Comparison of ENCODE assay signal across 8 cellular contexts in the genomic region with DNA sequence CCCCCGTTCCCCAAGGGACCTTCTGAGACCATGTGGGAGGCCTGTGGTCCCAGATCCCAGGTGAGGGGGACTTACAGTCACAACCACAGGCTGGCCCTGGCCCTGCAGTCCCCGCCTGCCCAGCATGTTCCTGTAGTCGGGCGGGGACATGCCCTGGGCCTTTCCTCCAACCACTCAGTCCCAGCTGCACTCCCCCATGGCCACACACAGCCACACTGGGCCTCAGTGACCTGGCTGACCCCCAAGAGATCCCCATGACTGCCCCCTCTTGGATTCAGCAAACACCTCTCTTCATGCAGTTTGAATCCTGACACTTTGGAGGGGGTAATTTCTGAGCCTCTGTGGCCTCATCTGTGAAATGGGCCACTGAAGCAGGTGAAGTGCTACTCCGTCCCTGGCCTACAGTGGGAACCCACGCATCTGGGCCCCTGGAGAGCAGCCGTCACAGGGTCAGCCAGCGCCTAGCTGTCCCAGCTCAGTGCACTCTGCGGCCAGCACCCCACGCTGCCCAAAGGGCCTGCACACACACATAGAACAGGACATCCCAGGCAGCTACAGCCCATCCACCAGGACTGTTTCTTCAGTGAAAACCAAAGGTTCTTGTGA. TPM values are rescaled to one million over a fixed set of nuclear protein-coding genes. Genes with fewer than 3 reads are reported as not detected.
DNase-seq lines count a peak whose midpoint lies in the region; ATAC-seq and TF ChIP-seq lines count a peak whose summit lies in the region.

No MANE protein-coding gene starts in this region.

- no peak overlapping the region for H2BK120ac ChIP-seq in mesendoderm (ENCODE audit: low read depth, low read length)

- no peak overlapping the region for H2BK5ac ChIP-seq in mesendoderm (ENCODE audit: low read length)

- H3K4me3 ChIP-seq in mesendoderm (ENCODE audit: low read length): no peak overlapping the region
- no peak overlapping the region for H3K4me3 ChIP-seq in left ventricle myocardium inferior

- DNase-seq in activated CD4-positive, alpha-beta T cell treated with anti-CD3 and anti-CD28 coated beads, Interleukin-2, amount 10 ng/mL, durations not matched to agents 7 days and 5 days: no peak
- DNase-seq in neural crest cell (ENCODE audit: low read depth, low spot score) (no peak), mesendoderm (no peak), NCI-H774 (lab: John Stamatoyannopoulos, UW) (no peak), left ventricle myocardium inferior (no peak)
- DNase-seq in activated effector memory CD4-positive, alpha-beta T cell treated with anti-CD3 and anti-CD28 coated beads, Interleukin-2, amount 50 U/mL, for 16 hours: no peak

- no peaks in the 10 kb centered on the region for H3K9me3 ChIP-seq in left ventricle myocardium inferior (replicated peaks)

- H3K4me1 ChIP-seq in mesendoderm (ENCODE audit: control insufficient read depth, low read depth, low read length) (peaks cover 4% of the 10 kb centered on the region), left ventricle myocardium inferior (peaks cover 13% of the 10 kb centered on the region)

- H3K4me2 ChIP-seq in mesendoderm (ENCODE audit: low read length): no peak overlapping the region

- no peaks in the 10 kb centered on the region for H3K79me2 ChIP-seq in mesendoderm (ENCODE audit: control insufficient read depth, insufficient read depth, low read length)

- no peak overlapping the region for H3K18ac ChIP-seq in mesendoderm (ENCODE audit: low read length)

- no peak overlapping the region for H2AK5ac ChIP-seq in mesendoderm (ENCODE audit: low read length)

- no peaks in the 10 kb centered on the region for H3K27me3 ChIP-seq in mesendoderm (ENCODE audit: insufficient read depth, low read length, poor library complexity)
- H3K27me3 ChIP-seq in left ventricle myocardium inferior (ENCODE audit: low read depth): peaks cover 11% of the 10 kb centered on the region

- H3K4me1 Mint-ChIP-seq in activated CD4-positive, alpha-beta T cell treated with anti-CD3 and anti-CD28 coated beads, Interleukin-2, amount 10 ng/mL, durations not matched to agents 7 days and 5 days: peaks cover 17% of the 10 kb centered on the region
- peaks cover 73% of the 10 kb centered on the region for H3K4me1 Mint-ChIP-seq in neural crest cell

- H3K9me3 Mint-ChIP-seq in activated CD4-positive, alpha-beta T cell treated with anti-CD3 and anti-CD28 coated beads, Interleukin-2, amount 10 ng/mL, durations not matched to agents 7 days and 5 days: no peaks in the 10 kb centered on the region
- H3K9me3 Mint-ChIP-seq in neural crest cell: no peaks in the 10 kb centered on the region

- H3K9ac ChIP-seq in mesendoderm (ENCODE audit: low read length): no peak overlapping the region

- no peak overlapping the region for H3K23ac ChIP-seq in mesendoderm (ENCODE audit: low read length)

- H3K27ac ChIP-seq in mesendoderm (ENCODE audit: low read depth, low read length): no peak overlapping the region
- no peak overlapping the region for H3K27ac ChIP-seq in left ventricle myocardium inferior (replicated peaks)

- no peak overlapping the region for H3K4ac ChIP-seq in mesendoderm (ENCODE audit: low read depth, low read length)

- H3K79me1 ChIP-seq in mesendoderm (ENCODE audit: low read length): no peaks in the 10 kb centered on the region

- WGBS in mesendoderm (ENCODE audit: extremely low coverage, insufficient coverage, low lambda C conversion rate): no CpG with 5 or more reads among the region's 10 CpGs

- no peak overlapping the region for H4K8ac ChIP-seq in mesendoderm (ENCODE audit: low read depth, low read length)

- CTCF ChIA-PET in activated CD4-positive, alpha-beta T cell treated with anti-CD3 and anti-CD28 coated beads, Interleukin-2, amount 10 ng/mL, durations not matched to agents 7 days and 5 days (lab: Charles Lee): interaction anchor here (1.3 to 3.5 kb wide), 2 partner anchors 20 to 27 kb away, joined by 3 to 15 read pairs; no protein-coding TSS in a partner anchor

- H2BK15ac ChIP-seq in mesendoderm (replicated peaks; ENCODE audit: low read depth): no peak overlapping the region

- TF ChIP-seq CTCF in neural crest cell (conservative IDR thresholded peaks at IDR 0.05) (no peak), left ventricle myocardium inferior (IDR thresholded peaks at IDR 0.05; ENCODE audit: borderline replicate concordance) (no peak)

- H3K36me3 Mint-ChIP-seq in activated CD4-positive, alpha-beta T cell treated with anti-CD3 and anti-CD28 coated beads, Interleukin-2, amount 10 ng/mL, durations not matched to agents 7 days and 5 days (ENCODE audit: low read depth): no peaks in the 10 kb centered on the region
- no peaks in the 10 kb centered on the region for H3K36me3 Mint-ChIP-seq in neural crest cell (ENCODE audit: low read depth)

- intact Hi-C loops in left ventricle myocardium inferior (cut with micrococcal nuclease): no loop called here

- ATAC-seq in GM18870 (IDR thresholded peaks at IDR 0.05; ENCODE audit: unreplicated experiment) (peak; percentile 16), HG02759 (IDR thresholded peaks at IDR 0.05; ENCODE audit: unreplicated experiment) (peak; percentile 45)

- no peak overlapping the region for H4K5ac ChIP-seq in mesendoderm (ENCODE audit: low read length)

- no peak overlapping the region for H3K56ac ChIP-seq in mesendoderm (ENCODE audit: low read length)

- no peak overlapping the region for H3K4me3 Mint-ChIP-seq in activated CD4-positive, alpha-beta T cell treated with anti-CD3 and anti-CD28 coated beads, Interleukin-2, amount 10 ng/mL, durations not matched to agents 7 days and 5 days
- peak overlapping the region; percentile 58 for H3K4me3 Mint-ChIP-seq in neural crest cell

- H3K36me3 ChIP-seq in mesendoderm (ENCODE audit: control insufficient read depth, insufficient read depth, low read length) (no peaks in the 10 kb centered on the region), left ventricle myocardium inferior (no peaks in the 10 kb centered on the region)

- H3K27ac Mint-ChIP-seq in activated CD4-positive, alpha-beta T cell treated with anti-CD3 and anti-CD28 coated beads, Interleukin-2, amount 10 ng/mL, durations not matched to agents 7 days and 5 days: peak overlapping the region; percentile 81
- peak overlapping the region; percentile 95 for H3K27ac Mint-ChIP-seq in neural crest cell (ENCODE audit: unreplicated experiment)

- H3K27me3 Mint-ChIP-seq in activated CD4-positive, alpha-beta T cell treated with anti-CD3 and anti-CD28 coated beads, Interleukin-2, amount 10 ng/mL, durations not matched to agents 7 days and 5 days: peaks cover 6% of the 10 kb centered on the region
- H3K27me3 Mint-ChIP-seq in neural crest cell (ENCODE audit: low read depth): no peaks in the 10 kb centered on the region

- POLR2A ChIA-PET in activated CD4-positive, alpha-beta T cell treated with anti-CD3 and anti-CD28 coated beads, Interleukin-2, amount 10 ng/mL, durations not matched to agents 7 days and 5 days (lab: Charles Lee): no interaction called here

RNA-seq across cellular contexts. Expression of a gene that starts 12.7 kb away (rescaled TPM):
- total RNA-seq in activated CD4-positive, alpha-beta T cell treated with anti-CD3 and anti-CD28 coated beads, Interleukin-2, amount 10 ng/mL, durations not matched to agents 7 days and 5 days: under 1 TPM; 0.40 to 0.47 TPM
- total RNA-seq in neural crest cell (20.0 and 22.1 TPM in 2 replicates), left ventricle myocardium inferior (5.3 TPM)
- polyA plus RNA-seq in mesendoderm (2013, experiment 1 of 2): 3.3 TPM
- 3.3 TPM for polyA plus RNA-seq in mesendoderm (2013, experiment 2 of 2)
